ENCODE assay signal across 15 cellular contexts in the genomic region with DNA sequence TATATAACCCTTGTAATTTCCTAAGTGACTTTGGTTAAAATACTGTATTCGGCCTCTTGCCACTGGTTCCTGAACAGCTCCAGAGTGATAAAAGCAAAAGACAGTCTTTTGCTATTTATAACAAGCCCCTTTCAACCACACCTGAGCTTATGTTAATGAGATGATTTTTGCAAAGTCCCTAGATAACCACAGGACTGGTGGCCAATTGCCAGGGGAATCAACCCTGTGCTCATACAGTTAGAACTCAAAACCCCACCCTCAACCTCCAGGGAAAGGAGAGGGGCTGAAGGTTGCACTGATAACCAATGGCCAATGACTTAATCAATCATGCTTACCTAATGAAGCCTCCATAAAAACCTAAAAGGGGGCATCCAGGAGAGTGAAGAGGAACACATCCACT.
A peak's percentile ranks its signal among the peaks of the same experiment; 100 is the strongest.
DNase-seq lines count a peak whose midpoint lies in the region; ATAC-seq, FAIRE-seq and TF ChIP-seq lines count a peak whose summit lies in the region.
"Had no signal": no experiment of that assay in that cellular context is flagged by ENCODE, and none has a peak within 500 bp of the region (broad histone marks: within the 10 kb centered on the region; RNA-seq: fewer than 3 reads in every experiment).

No MANE protein-coding gene starts in this region.

- no peak overlapping the region for H3K14ac ChIP-seq in mesenchymal stem cell (ENCODE audit: low read length in 2 of 2)

- no peak overlapping the region for H3K4ac ChIP-seq in mesenchymal stem cell (ENCODE audit: low read depth in 1 of 2, low read length in 2 of 2)

- no peaks in the 10 kb centered on the region for H3K27me3 ChIP-seq in K562 (ENCODE audit: control insufficient read depth in 2 of 2, insufficient read depth in 2 of 2, low read length in 2 of 2)
- no peaks in the 10 kb centered on the region for H3K27me3 ChIP-seq in mesenchymal stem cell (ENCODE audit: control insufficient read depth in 1 of 2, insufficient read depth in 1 of 2, low read length in 2 of 2)

- H3K18ac ChIP-seq in mesenchymal stem cell (ENCODE audit: low read depth in 1 of 2, low read length in 2 of 2): no peak overlapping the region

- no TSS peak for BruUV-seq in K562 (replicated peaks; lab: Mats Ljungman, UMichigan)

- peaks cover 35% of the 10 kb centered on the region for H3K79me1 ChIP-seq in mesenchymal stem cell (replicated peaks; ENCODE audit: low read length, poor library complexity, severe bottlenecking)

- H3K27ac Mint-ChIP-seq in activated CD8-positive, alpha-beta memory T cell treated with anti-CD3 and anti-CD28 coated beads, Interleukin-2, amount 10 ng/mL, durations not matched to agents 7 days and 5 days: no peak overlapping the region
- peak overlapping the region; percentile 91 for H3K27ac Mint-ChIP-seq in stimulated activated memory B cell treated with anti-CD40 and anti-IgM and Interleukin-4, amounts not matched to agents 10 μg/mL and 1 μg/mL and 100 μg/mL, for 72 hours

- H3K4me2 ChIP-seq in K562 (ENCODE audit: insufficient read depth, low read length): no peak overlapping the region
- no peak overlapping the region for H3K4me2 ChIP-seq in mesenchymal stem cell (ENCODE audit: low read length, poor library complexity, severe bottlenecking)

- peaks cover 6% of the 10 kb centered on the region for H3K36me3 Mint-ChIP-seq in activated CD8-positive, alpha-beta memory T cell treated with anti-CD3 and anti-CD28 coated beads, Interleukin-2, amount 10 ng/mL, durations not matched to agents 7 days and 5 days
- no peaks in the 10 kb centered on the region for H3K36me3 Mint-ChIP-seq in stimulated activated memory B cell treated with anti-CD40 and anti-IgM and Interleukin-4, amounts not matched to agents 10 μg/mL and 1 μg/mL and 100 μg/mL, for 72 hours

- peak; percentile 24 for DNase-seq in activated CD8-positive, alpha-beta memory T cell treated with anti-CD3 and anti-CD28 coated beads, Interleukin-2, amount 50 U/mL, for 4 hours
- DNase-seq in activated CD8-positive, alpha-beta memory T cell treated with anti-CD3 and anti-CD28 coated beads, Interleukin-2, amount 10 ng/mL, durations not matched to agents 7 days and 5 days: no peak
- peak in 1 of 4 experiments; percentile 34 for DNase-seq in K562 (ENCODE audit: extremely low read depth in 1 of 4, low spot score in 3 of 4)
- no peak for DNase-seq in NCI-H345 (lab: John Stamatoyannopoulos, UW)
- no peak for DNase-seq in mesenchymal stem cell
- no peak for DNase-seq in NCI-H1694 treated with DMSO at 0.1 percent for 48 hours (lab: John Stamatoyannopoulos, UW)
- DNase-seq: activated effector memory CD4-positive, alpha-beta T cell treated with Interleukin-2 at 50 U/mL for 16 hours; left ventricle myocardium superior; NCI-H1092; NK-92 treated with Interleukin-12 subunit alpha and Interleukin-12 subunit beta, amount 100 ng/mL, for 24 hours; psoas muscle; T-helper 1 cell had no signal

- H3K9me1 ChIP-seq in K562 (ENCODE audit: control insufficient read depth, insufficient read depth, low read length): no peaks in the 10 kb centered on the region

- H3K36me3 ChIP-seq in K562 (ENCODE audit: control insufficient read depth, insufficient read depth, low read length) (no peaks in the 10 kb centered on the region), mesenchymal stem cell (ENCODE audit: control insufficient read depth in 1 of 2, insufficient read depth in 2 of 2, low read depth in 1 of 2, low read length in 2 of 2) (no peaks in the 10 kb centered on the region)

- no peak overlapping the region for H3K23ac ChIP-seq in mesenchymal stem cell (ENCODE audit: low read length in 2 of 2)

- H3K27ac ChIP-seq in K562 (ENCODE audit: extremely low read depth, low read depth, low read length) (peak overlapping the region; percentile 44; the same call in 1 of the 3 replicates), mesenchymal stem cell (ENCODE audit: low read length, poor library complexity, severe bottlenecking) (no peak overlapping the region)
- H3K27ac ChIP-seq: psoas muscle had no signal

- H3K4me3 ChIP-seq in K562 (no peak overlapping the region), mesenchymal stem cell (ENCODE audit: insufficient read depth in 1 of 2, low read depth in 1 of 2, low read length in 2 of 2) (no peak overlapping the region)
- H3K4me3 ChIP-seq: psoas muscle had no signal

- H3K9me3 ChIP-seq in K562 (replicated peaks; ENCODE audit: control insufficient read depth, insufficient read depth, low read depth, low read length) (no peaks in the 10 kb centered on the region), mesenchymal stem cell (ENCODE audit: control insufficient read depth, low read length) (peaks cover 4% of the 10 kb centered on the region)
- H3K9me3 ChIP-seq: psoas muscle had no signal

- peaks cover 3% of the 10 kb centered on the region for H3K9me3 Mint-ChIP-seq in activated CD8-positive, alpha-beta memory T cell treated with anti-CD3 and anti-CD28 coated beads, Interleukin-2, amount 10 ng/mL, durations not matched to agents 7 days and 5 days (ENCODE audit: low read depth)
- H3K9me3 Mint-ChIP-seq in stimulated activated memory B cell treated with anti-CD40 and anti-IgM and Interleukin-4, amounts not matched to agents 10 μg/mL and 1 μg/mL and 100 μg/mL, for 72 hours: no peaks in the 10 kb centered on the region

- H2AK5ac ChIP-seq in mesenchymal stem cell (ENCODE audit: low read length, severe bottlenecking): no peak overlapping the region

- FAIRE-seq in K562 (lab: Jason Lieb, UNC): no peak

- ATAC-seq in activated CD8-positive, alpha-beta memory T cell treated with anti-CD3 and anti-CD28 coated beads, Interleukin-2, amount 10 ng/mL, durations not matched to agents 7 days and 5 days: no peak
- ATAC-seq in HG02981 (IDR thresholded peaks at IDR 0.05; ENCODE audit: unreplicated experiment) (peak; percentile 43), K562 (peak; percentile 41)
- ATAC-seq in stimulated activated memory B cell treated with anti-CD40 and anti-IgM and Interleukin-4, amounts not matched to agents 10 μg/mL and 1 μg/mL and 100 μg/mL, for 72 hours: peak; percentile 93
- ATAC-seq: HCT116, left ventricle myocardium superior, psoas muscle had no signal

- H2BK15ac ChIP-seq in mesenchymal stem cell (ENCODE audit: low read depth, poor library complexity, severe bottlenecking): no peak overlapping the region

- in situ Hi-C loops in K562 (cut with MboI): no loop called here

- H2BK5ac ChIP-seq in mesenchymal stem cell (ENCODE audit: low read depth, low read length, poor library complexity, severe bottlenecking): no peak overlapping the region

- WGBS in K562 (ENCODE audit: insufficient coverage, low coverage, missing lambda C conversion rate): 65% methylated on average over 1 of the region's 1 CpG
- 100% methylated on average over 1 of the region's 1 CpG for WGBS in mesenchymal stem cell

- no peak overlapping the region for H2AFZ ChIP-seq in K562 (ENCODE audit: low read depth, low read length)
- H2AFZ ChIP-seq in mesenchymal stem cell (ENCODE audit: low read depth, low read length): no peak overlapping the region

- CTCF ChIA-PET in activated CD8-positive, alpha-beta memory T cell treated with anti-CD3 and anti-CD28 coated beads, Interleukin-2, amount 10 ng/mL, durations not matched to agents 7 days and 5 days (lab: Charles Lee): interaction anchor here (1.1 to 1.5 kb wide), 2 partner anchors 140 to 185 kb away, joined by 3 read pairs; no protein-coding TSS in a partner anchor
- CTCF ChIA-PET in K562 (lab: Yijun Ruan, JAX; ENCODE audit: low intra/inter-chr PET ratio): no interaction called here

- no peak overlapping the region for H2BK12ac ChIP-seq in mesenchymal stem cell (ENCODE audit: low read length in 2 of 2)

- H4K20me1 ChIP-seq in K562 (replicated peaks; ENCODE audit: control insufficient read depth, insufficient read depth, low read length): peaks cover 13% of the 10 kb centered on the region

- no peak overlapping the region for H3K4me3 Mint-ChIP-seq in activated CD8-positive, alpha-beta memory T cell treated with anti-CD3 and anti-CD28 coated beads, Interleukin-2, amount 10 ng/mL, durations not matched to agents 7 days and 5 days
- peak overlapping the region; percentile 51 for H3K4me3 Mint-ChIP-seq in stimulated activated memory B cell treated with anti-CD40 and anti-IgM and Interleukin-4, amounts not matched to agents 10 μg/mL and 1 μg/mL and 100 μg/mL, for 72 hours

- no peak for TF ChIP-seq CTCF in K562 (IDR thresholded peaks at IDR 0.05 in 2 of 3, conservative IDR thresholded peaks at IDR 0.05 in 1 of 3; ENCODE audit: insufficient read depth in 2 of 3, low read depth in 1 of 3, low read length in 3 of 3)

- H3K4me1 Mint-ChIP-seq in activated CD8-positive, alpha-beta memory T cell treated with anti-CD3 and anti-CD28 coated beads, Interleukin-2, amount 10 ng/mL, durations not matched to agents 7 days and 5 days: peaks cover 63% of the 10 kb centered on the region
- H3K4me1 Mint-ChIP-seq in stimulated activated memory B cell treated with anti-CD40 and anti-IgM and Interleukin-4, amounts not matched to agents 10 μg/mL and 1 μg/mL and 100 μg/mL, for 72 hours: peaks cover 63% of the 10 kb centered on the region

- no peak overlapping the region for H4K91ac ChIP-seq in mesenchymal stem cell (ENCODE audit: low read length)

- intact Hi-C loops in K562 (cut with micrococcal nuclease): no loop called here

- no peak overlapping the region for H4K8ac ChIP-seq in mesenchymal stem cell (ENCODE audit: low read length)

- peaks cover 0 to 25% of the 10 kb centered on the region in 2 experiments; a peak in 3 of 5 replicates for H3K4me1 ChIP-seq in K562 (replicated peaks in 1 of 2; ENCODE audit: control insufficient read depth in 2 of 2, insufficient read depth in 2 of 2, low read length in 2 of 2)
- H3K4me1 ChIP-seq in mesenchymal stem cell (ENCODE audit: control insufficient read depth, insufficient read depth, low read depth, low read length): peaks cover 5% of the 10 kb centered on the region

- no peak overlapping the region for H2BK120ac ChIP-seq in mesenchymal stem cell (ENCODE audit: low read depth, low read length)

- no peak for TF ChIP-seq POLR2A in K562 (conservative IDR thresholded peaks at IDR 0.05)

- H3K79me2 ChIP-seq in K562 (ENCODE audit: control insufficient read depth, insufficient read depth, low read length): peaks cover 43% of the 10 kb centered on the region

- no peak for TF ChIP-seq RAD21 in K562 (CRISPR knock-in tag; conservative IDR thresholded peaks at IDR 0.05 in 1 of 2, IDR thresholded peaks at IDR 0.05 in 1 of 2)

- no peak for TF ChIP-seq EP300 in K562 (IDR thresholded peaks at IDR 0.05; ENCODE audit: low read length)

- POLR2A ChIA-PET in K562 (lab: Yijun Ruan, JAX): interaction anchor here (0.8 to 1.4 kb wide), 3 partner anchors 9 to 19 kb away, joined by 3 to 4 read pairs (median 4); no protein-coding TSS in a partner anchor

- H3K9ac ChIP-seq in K562 (ENCODE audit: insufficient read depth in 1 of 2, low read depth in 2 of 2, low read length in 2 of 2) (no peak overlapping the region), mesenchymal stem cell (ENCODE audit: low read length) (no peak overlapping the region)

- no peaks in the 10 kb centered on the region for H3K27me3 Mint-ChIP-seq in activated CD8-positive, alpha-beta memory T cell treated with anti-CD3 and anti-CD28 coated beads, Interleukin-2, amount 10 ng/mL, durations not matched to agents 7 days and 5 days
- no peaks in the 10 kb centered on the region for H3K27me3 Mint-ChIP-seq in stimulated activated memory B cell treated with anti-CD40 and anti-IgM and Interleukin-4, amounts not matched to agents 10 μg/mL and 1 μg/mL and 100 μg/mL, for 72 hours

TF ChIP-seq in K562, 482 proteins besides CTCF, POLR2A, EP300 and RAD21 (continues in another document):
- TF ChIP-seq MCM3 (IDR thresholded peaks at IDR 0.05): no peak
